ENCODE assay signal across 1 cellular context in genomic region chr10:74842301-74842700, GRCh38.
TF ChIP-seq lines count a peak whose summit lies in the region.

No MANE protein-coding gene starts in this region.

TF ChIP-seq in HepG2, 621 proteins besides CTCF, POLR2A, EP300 and RAD21 (continued from another document):
- TF ChIP-seq CREM (IDR thresholded peaks at IDR 0.05) (no peak), CREM (CRISPR knock-in tag; IDR thresholded peaks at IDR 0.05) (no peak), NCOA5 (CRISPR knock-in tag; IDR thresholded peaks at IDR 0.05) (no peak), MAFF (IDR thresholded peaks at IDR 0.05; ENCODE audit: low read depth, low read length) (no peak), KLF11 (CRISPR knock-in tag; IDR thresholded peaks at IDR 0.05) (no peak), MTF1 (CRISPR knock-in tag; IDR thresholded peaks at IDR 0.05) (no peak), HNRNPH1 (optimal IDR thresholded peaks at IDR 0.05; ENCODE audit: low read depth, low read length) (no peak), BRCA1 (CRISPR knock-in tag; IDR thresholded peaks at IDR 0.05) (no peak), ISX (CRISPR knock-in tag; conservative IDR thresholded peaks at IDR 0.05) (no peak), BRF2 (CRISPR knock-in tag; IDR thresholded peaks at IDR 0.05) (no peak), ZNF121 (CRISPR knock-in tag; IDR thresholded peaks at IDR 0.05) (no peak)
